In genomic region chr7:157476201-157476600, GRCh38 we compare ENCODE assay signal across 31 cellular contexts.
DNase-seq lines count a peak whose midpoint lies in the region; ATAC-seq and TF ChIP-seq lines count a peak whose summit lies in the region.
"Had no signal": no experiment of that assay in that cellular context is flagged by ENCODE, and none has a peak within 500 bp of the region (broad histone marks: within the 10 kb centered on the region; RNA-seq: fewer than 3 reads in every experiment).

No MANE protein-coding gene starts in this region.

- peaks cover 11% of the 10 kb centered on the region for H3K36me3 Mint-ChIP-seq in T-cell

- in situ Hi-C loops in G401 (cut with HindIII; ENCODE audit: low sequenced_read_pairs): no loop called here

- H3K36me3 ChIP-seq in spleen: no peaks in the 10 kb centered on the region
- H3K36me3 ChIP-seq: esophagus squamous epithelium, heart left ventricle, upper lobe of left lung, WERI-Rb-1 had no signal

- TF ChIP-seq CTCF in spleen (IDR thresholded peaks at IDR 0.05 in 8 of 11, conservative IDR thresholded peaks at IDR 0.05 in 3 of 11): no peak

- POLR2A ChIA-PET in T-cell (lab: Charles Lee): no interaction called here

- no peak for TF ChIP-seq POLR2A in spleen (IDR thresholded peaks at IDR 0.05)

- ATAC-seq in T-cell (replicated peaks in 1 of 4): no peak
- ATAC-seq: foreskin keratinocyte; GM12878; GM23338; heart left ventricle; naive thymus-derived CD8-positive, alpha-beta T cell; psoas muscle had no signal

- H3K27ac Mint-ChIP-seq in T-cell: peak overlapping the region; percentile 19 to 66
- H3K27ac Mint-ChIP-seq: brain, GM23338 had no signal

- 67 to 82% (median 80%) methylated on average over 8 of the region's 8 CpGs for WGBS in spleen, 5 donors

- CTCF ChIA-PET in T-cell (lab: Charles Lee): no interaction called here

- no peaks in the 10 kb centered on the region for H3K27me3 ChIP-seq in spleen (replicated peaks in 1 of 7)
- H3K27me3 ChIP-seq: foreskin keratinocyte, upper lobe of left lung had no signal

- no peaks in the 10 kb centered on the region for H3K27me3 Mint-ChIP-seq in T-cell
- H3K27me3 Mint-ChIP-seq: naive thymus-derived CD8-positive, alpha-beta T cell had no signal

- peaks cover 0 to 32% (median 26%) of the 10 kb centered on the region in 8 donors for H3K9me3 ChIP-seq in spleen

- peak overlapping the region in 2 of 3 donors; percentile 17 to 49 for H3K4me3 Mint-ChIP-seq in T-cell
- H3K4me3 Mint-ChIP-seq: brain; GM23338; naive thymus-derived CD8-positive, alpha-beta T cell had no signal

- intact Hi-C loops in spleen (cut with DNase I; ENCODE audit: low total_unique reads): no loop called here

- DNase-seq in activated effector memory CD4-positive, alpha-beta T cell treated with anti-CD3 and anti-CD28 coated beads, Interleukin-2, amount 50 U/mL, for 16 hours: peak; percentile 24
- no peak for DNase-seq in activated effector memory CD4-positive, alpha-beta T cell treated with Interleukin-2 at 50 U/mL for 16 hours
- DNase-seq in T-cell: peak in 2 of 34 experiments; percentile 4 to 9
- peak; percentile 37 for DNase-seq in ecto neural progenitor cell (ENCODE audit: low spot score)
- DNase-seq in spleen: peak; percentile 47
- no peak for DNase-seq in G401 (ENCODE audit: low spot score)
- DNase-seq in NCI-H524 treated with DMSO at 0.1 percent for 48 hours (lab: John Stamatoyannopoulos, UW): no peak
- DNase-seq: activated CD4-positive, alpha-beta T cell treated with anti-CD3 and anti-CD28 coated beads for 48 hours; activated naive CD4-positive, alpha-beta T cell treated with Interleukin-2 at 50 U/mL for 16 hours; cerebellar nuclear complex; EL; esophagus squamous epithelium; foreskin keratinocyte; KG1; kidney; naive thymus-derived CD8-positive, alpha-beta T cell; NCI-H1417; NCI-H2029; NCI-H526 treated with DMSO at 0.1 percent for 48 hours; PC-9; psoas muscle; SHP77 treated with DMSO at 0.1 percent for 48 hours; stimulated activated CD4-positive, alpha-beta T cell treated with anti-CD3 and anti-CD28 coated beads, Interleukin-4, amount 100 ng/mL, for 4 hours; upper lobe of left lung; WERI-Rb-1 had no signal

- H3K4me3 ChIP-seq in spleen: no peak overlapping the region
- H3K4me3 ChIP-seq: BLaER1 treated with 17β-estradiol and CSF1 and Interleukin-3, amounts not matched to agents 10 nM and 100 nM; esophagus squamous epithelium; GM12878; GM23338; heart left ventricle; PC-9; psoas muscle; upper lobe of left lung had no signal

- no peak overlapping the region for H3K27ac ChIP-seq in spleen
- H3K27ac ChIP-seq: BLaER1 treated with 17β-estradiol and CSF1 and Interleukin-3, amounts not matched to agents 10 nM and 100 nM; esophagus squamous epithelium; foreskin keratinocyte; heart left ventricle; HL-60; PC-9; psoas muscle; upper lobe of left lung; WERI-Rb-1 had no signal

- H3K4me1 ChIP-seq in spleen: peaks cover 0 to 20% (median 1%) of the 10 kb centered on the region in 6 donors
- H3K4me1 ChIP-seq: esophagus squamous epithelium, foreskin keratinocyte, psoas muscle, upper lobe of left lung had no signal

- H3K9me3 Mint-ChIP-seq in T-cell: peaks cover 0 to 12% (median 7%) of the 10 kb centered on the region in 3 donors
- H3K9me3 Mint-ChIP-seq: GM23338 had no signal

- peaks cover 60 to 67% (median 63%) of the 10 kb centered on the region in 3 donors for H3K4me1 Mint-ChIP-seq in T-cell
- H3K4me1 Mint-ChIP-seq: brain, GM23338 had no signal

Comparison
In these comparisons a context has a peak if more than half of its experiments do, and no peak if none do; other contexts are left out.
1. DNase-seq: peak in activated effector memory CD4-positive, alpha-beta T cell treated with anti-CD3 and anti-CD28 coated beads, Interleukin-2, amount 50 U/mL, for 16 hours (single experiment), ecto neural progenitor cell (single experiment) and spleen (single experiment); none in activated effector memory CD4-positive, alpha-beta T cell treated with Interleukin-2 at 50 U/mL for 16 hours (single experiment), G401 (single experiment) and NCI-H524 treated with DMSO at 0.1 percent for 48 hours (single experiment).